In genomic region chr1:208047975-208048374, GRCh38 we compare ENCODE assay signal across 14 cellular contexts.
A peak's percentile ranks its signal among the peaks of the same experiment; 100 is the strongest.
DNase-seq lines count a peak whose midpoint lies in the region; TF ChIP-seq lines count a peak whose summit lies in the region.
"Had no signal": no experiment of that assay in that cellular context is flagged by ENCODE, and none has a peak within 500 bp of the region (broad histone marks: within the 10 kb centered on the region; RNA-seq: fewer than 3 reads in every experiment).

No MANE protein-coding gene starts in this region.

- H3K4me1 Mint-ChIP-seq in nephron: peaks cover 57% of the 10 kb centered on the region

- H3K4me1 ChIP-seq in ascending aorta: peaks cover 7 to 22% of the 10 kb centered on the region in 2 donors
- H3K4me1 ChIP-seq in transverse colon: peaks cover 0 to 33% (median 7%) of the 10 kb centered on the region in 4 donors

- H3K27ac Mint-ChIP-seq in nephron: peak overlapping the region; percentile 76 to 98 (median 92)
- H3K27ac Mint-ChIP-seq: activated CD8-positive, alpha-beta T cell treated with anti-CD3 and anti-CD28 coated beads, Interleukin-2, amount 10 ng/mL, durations not matched to agents 7 days and 5 days; activated naive CD4-positive, alpha-beta T cell treated with anti-CD3 and anti-CD28 coated beads for 36 hours; T-helper 17 cell had no signal

- TF ChIP-seq CTCF in ascending aorta (IDR thresholded peaks at IDR 0.05) (no peak), fibroblast of villous mesenchyme (IDR thresholded peaks at IDR 0.05; ENCODE audit: insufficient read depth, low read depth, low read length) (no peak), nephron (IDR thresholded peaks at IDR 0.05; ENCODE audit: unreplicated experiment in 3 of 3) (no peak), transverse colon (IDR thresholded peaks at IDR 0.05) (no peak)

- H3K27me3 Mint-ChIP-seq in nephron (ENCODE audit: low read depth): peaks cover 4% of the 10 kb centered on the region

- no peak overlapping the region for H3K4me3 ChIP-seq in ascending aorta
- no peak overlapping the region for H3K4me3 ChIP-seq in fibroblast of villous mesenchyme (ENCODE audit: low read depth, low read length)
- no peak overlapping the region for H3K4me3 ChIP-seq in transverse colon
- H3K4me3 ChIP-seq: PC-9 had no signal

- H3K4me3 Mint-ChIP-seq in nephron: no peak overlapping the region
- H3K4me3 Mint-ChIP-seq: activated CD8-positive, alpha-beta T cell treated with anti-CD3 and anti-CD28 coated beads, Interleukin-2, amount 10 ng/mL, durations not matched to agents 7 days and 5 days; activated naive CD4-positive, alpha-beta T cell treated with anti-CD3 and anti-CD28 coated beads for 36 hours; T-helper 17 cell had no signal

- TF ChIP-seq POLR2A in transverse colon (IDR thresholded peaks at IDR 0.05): no peak

- H3K36me3 Mint-ChIP-seq in nephron (ENCODE audit: low read depth): peaks cover 64% of the 10 kb centered on the region

- H3K27ac ChIP-seq in ascending aorta (peak overlapping the region; percentile 73 to 79), transverse colon (peak overlapping the region; percentile 64 to 70 (median 68))

- 46 to 60% methylated on average over 3 to 6 of the region's 6 CpGs for WGBS in transverse colon (ENCODE audit: low coverage in 1 of 2), 2 donors

- H3K27me3 ChIP-seq in ascending aorta: no peaks in the 10 kb centered on the region
- H3K27me3 ChIP-seq in transverse colon: no peaks in the 10 kb centered on the region

- intact Hi-C loops in ascending aorta (cut with DNase I): loop anchor here (2.0 kb wide), 1 partner anchor 17 kb away; no protein-coding TSS in a partner anchor
- intact Hi-C loops in transverse colon (cut with DNase I; ENCODE audit: low total_unique reads): no loop called here

- H3K9me3 ChIP-seq in ascending aorta (no peaks in the 10 kb centered on the region), transverse colon (no peaks in the 10 kb centered on the region)

- H3K36me3 ChIP-seq in ascending aorta: peaks cover 43 to 59% of the 10 kb centered on the region in 2 donors
- H3K36me3 ChIP-seq in transverse colon: peaks cover 0 to 14% (median 7%) of the 10 kb centered on the region in 4 donors

- in situ Hi-C loops in transverse colon (cut with MboI; ENCODE audit: low pct_ligation_motif_present in 1 of 4, low pct_unique_long_range_greater_than_20kb in 1 of 4, low sequenced_read_pairs in 3 of 4): no loop called here

- no peak for TF ChIP-seq EP300 in transverse colon (IDR thresholded peaks at IDR 0.05; ENCODE audit: low read depth)

- DNase-seq in ascending aorta (ENCODE audit: low spot score in 2 of 2) (peak in 1 of 2 donors; percentile 77), fibroblast of villous mesenchyme (ENCODE audit: low read depth) (peak; percentile 14), transverse colon (no peak), Kasumi-1 (lab: John Stamatoyannopoulos, UW) (no peak), NCI-H1417 (lab: John Stamatoyannopoulos, UW) (no peak), germinal center (ENCODE audit: low spot score) (no peak), glomerular visceral epithelial cell (ENCODE audit: extremely low spot score) (no peak)
- DNase-seq: activated CD8-positive, alpha-beta T cell treated with anti-CD3 and anti-CD28 coated beads, Interleukin-2, amount 10 ng/mL, durations not matched to agents 7 days and 5 days; activated naive CD4-positive, alpha-beta T cell treated with anti-CD3 and anti-CD28 coated beads for 36 hours; MM.1S; NCI-H2227 treated with DMSO at 0.1 percent for 48 hours; PC-9; T-helper 17 cell had no signal

- H3K9me3 Mint-ChIP-seq in nephron: no peaks in the 10 kb centered on the region
- H3K9me3 Mint-ChIP-seq: activated naive CD4-positive, alpha-beta T cell treated with anti-CD3 and anti-CD28 coated beads for 36 hours had no signal
